In the genomic region with DNA sequence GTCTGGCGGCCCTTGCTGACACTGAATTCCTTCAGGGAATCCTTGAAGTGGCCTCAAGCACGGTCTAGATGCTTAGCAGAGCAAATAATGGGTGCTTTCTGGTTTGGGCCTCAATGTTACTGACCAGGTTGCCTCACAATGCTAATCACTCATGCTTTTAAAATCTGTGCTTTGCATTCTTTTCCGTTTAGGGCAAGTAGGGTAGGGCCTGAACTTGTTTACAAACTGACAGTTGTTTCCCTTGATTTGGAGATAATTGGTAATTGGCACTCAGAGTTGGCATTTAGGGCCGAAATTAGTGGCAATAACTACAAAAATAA, we compare ENCODE assay signal across 8 cellular contexts. TPM values are rescaled to one million over a fixed set of nuclear protein-coding genes. Genes with fewer than 3 reads are reported as not detected.
A peak's percentile ranks its signal among the peaks of the same experiment; 100 is the strongest.
DNase-seq lines count a peak whose midpoint lies in the region; ATAC-seq and TF ChIP-seq lines count a peak whose summit lies in the region.

No MANE protein-coding gene starts in this region.

- H3K9me3 ChIP-seq in IMR-90 (ENCODE audit: control insufficient read depth, insufficient read depth, low read length) = no peaks in the 10 kb centered on the region
- no peaks in the 10 kb centered on the region for H3K9me3 ChIP-seq in mucosa of rectum (ENCODE audit: control insufficient read depth in 2 of 2, low read length in 2 of 2)

- peaks cover 4% of the 10 kb centered on the region; the same call in 1 of the 2 replicates for H3K9me1 ChIP-seq in IMR-90 (ENCODE audit: insufficient read depth, low read length)

- H3K9ac ChIP-seq in IMR-90 (ENCODE audit: low read depth, low read length) (peak overlapping the region; percentile 87), mucosa of rectum (ENCODE audit: low read depth in 1 of 2, low read length in 2 of 2) (peak overlapping the region; percentile 79 to 95)

- H2BK15ac ChIP-seq in IMR-90 (ENCODE audit: low read depth, low read length) = no peak overlapping the region

- intact Hi-C loops in IMR-90 (cut with micrococcal nuclease) = no loop called here

- peak overlapping the region; percentile 92 for H3K4me3 ChIP-seq in IMR-90 (ENCODE audit: insufficient read depth, low read depth, low read length)
- peak overlapping the region; percentile 84 for H3K4me3 ChIP-seq in choroid plexus epithelial cell (ENCODE audit: low read depth, low read length)
- H3K4me3 ChIP-seq in mucosa of rectum (ENCODE audit: low read length in 2 of 2) = peak overlapping the region; percentile 74 to 92

- no peak overlapping the region for H2BK5ac ChIP-seq in IMR-90 (ENCODE audit: low read depth, low read length, poor library complexity, severe bottlenecking)

- H3K4ac ChIP-seq in IMR-90 (ENCODE audit: low read depth, low read length) = peak overlapping the region; percentile 42; the same call in 1 of the 2 replicates

- 0 out of 2 replicates have a peak overlapping the region, but pooled peaks have one; percentile 4 for H4K5ac ChIP-seq in IMR-90 (ENCODE audit: low read depth, low read length)

- CTCF ChIA-PET in IMR-90 (lab: Yijun Ruan, JAX) = no interaction called here

- H2AFZ ChIP-seq in IMR-90 (replicated peaks; ENCODE audit: low read length, poor library complexity) = peak overlapping the region; percentile 93

- dilution Hi-C loops in IMR-90 (cut with HindIII; ENCODE audit: low sequenced_read_pairs, unreplicated experiment) = no loop called here

- ATAC-seq in IMR-90 (ENCODE audit: low read depth) (peak; percentile 6), HG02840 (IDR thresholded peaks at IDR 0.05; ENCODE audit: low FRiP score, unreplicated experiment) (no peak), GM21529 (IDR thresholded peaks at IDR 0.05; ENCODE audit: unreplicated experiment) (no peak), HG02571 (IDR thresholded peaks at IDR 0.05; ENCODE audit: unreplicated experiment) (no peak), GM18861 (IDR thresholded peaks at IDR 0.05; ENCODE audit: unreplicated experiment) (no peak)

- no peak for DNase-seq in IMR-90
- peak; percentile 34 for DNase-seq in choroid plexus epithelial cell (ENCODE audit: low read depth)

- H3K79me1 ChIP-seq in IMR-90 (ENCODE audit: low read depth in 1 of 2, low read length in 2 of 2) = peaks cover 7 to 31% of the 10 kb centered on the region in 2 experiments

- no peaks in the 10 kb centered on the region; the same call in 1 of the 2 replicates for H3K27me3 ChIP-seq in IMR-90 (ENCODE audit: control insufficient read depth, insufficient read depth, low read length)
- no peaks in the 10 kb centered on the region for H3K27me3 ChIP-seq in mucosa of rectum (ENCODE audit: control insufficient read depth in 2 of 2, insufficient read depth in 2 of 2, low read length in 2 of 2)

- POLR2A ChIA-PET in IMR-90 (lab: Charles Lee; ENCODE audit: unreplicated experiment) = no interaction called here

- BruUV-seq in IMR-90 (replicated peaks; lab: Mats Ljungman, UMichigan) = no TSS peak

- H3K14ac ChIP-seq in IMR-90 (replicated peaks; ENCODE audit: low read depth, low read length) = peak overlapping the region; percentile 40; the same call in 1 of the 2 replicates

- TF ChIP-seq POLR2A in IMR-90 (IDR thresholded peaks at IDR 0.05; ENCODE audit: low read depth, low read length) = no peak

- H4K20me1 ChIP-seq in IMR-90 (ENCODE audit: insufficient read depth, low read length) = peaks cover 20% of the 10 kb centered on the region; the same call in 1 of the 2 replicates

- peak overlapping the region; percentile 47; the same call in 1 of the 2 replicates for H3K18ac ChIP-seq in IMR-90 (ENCODE audit: low read depth, low read length)

- H2AK9ac ChIP-seq in IMR-90 (replicated peaks; ENCODE audit: low read depth, low read length, poor library complexity) = peak overlapping the region; percentile 95

- H3K27ac ChIP-seq in 22Rv1 = peak overlapping the region; percentile 96
- H3K27ac ChIP-seq in IMR-90 (ENCODE audit: insufficient read depth, low read length) = peak overlapping the region; percentile 24; the same call in 1 of the 2 replicates
- H3K27ac ChIP-seq in mucosa of rectum (ENCODE audit: low read depth in 2 of 2, low read length in 2 of 2) = peak overlapping the region; percentile 84 to 89

- WGBS in IMR-90 (ENCODE audit: extremely low coverage in 2 of 2, insufficient read length in 1 of 2), 2 experiments = 0% methylated on average over 1 of the region's 4 CpGs; no CpG with 5 or more reads in 1 of the 2 experiments

- peak overlapping the region; percentile 91 for H3K23ac ChIP-seq in IMR-90 (ENCODE audit: low read depth, low read length)

- peak overlapping the region; percentile 95 for H3K4me2 ChIP-seq in IMR-90 (ENCODE audit: low read depth, low read length)

- in situ Hi-C loops in IMR-90 (cut with MboI; ENCODE audit: low sequenced_read_pairs) = no loop called here

- peaks cover 3% of the 10 kb centered on the region for H3K4me1 ChIP-seq in IMR-90 (ENCODE audit: control insufficient read depth, insufficient read depth, low read length)
- H3K4me1 ChIP-seq in mucosa of rectum (ENCODE audit: control insufficient read depth in 2 of 2, insufficient read depth in 2 of 2, low read length in 2 of 2) = peaks cover 8 to 10% of the 10 kb centered on the region in 2 donors

- H4K91ac ChIP-seq in IMR-90 (ENCODE audit: insufficient read depth, low read depth, low read length) = no peak overlapping the region

- H3K56ac ChIP-seq in IMR-90 (ENCODE audit: extremely low read depth, insufficient read depth, low read length) = no peak overlapping the region; the same call in 1 of the 2 replicates

- peaks cover 5% of the 10 kb centered on the region for H3K36me3 ChIP-seq in IMR-90 (ENCODE audit: control insufficient read depth, insufficient read depth, low read length)
- peaks cover 13 to 17% of the 10 kb centered on the region in 2 donors for H3K36me3 ChIP-seq in mucosa of rectum (ENCODE audit: control insufficient read depth in 2 of 2, insufficient read depth in 2 of 2, low read length in 2 of 2)

- no peak overlapping the region for H2BK120ac ChIP-seq in IMR-90 (ENCODE audit: low read depth, low read length)

- H2BK20ac ChIP-seq in IMR-90 (ENCODE audit: low read depth, low read length) = no peak overlapping the region

- H4K8ac ChIP-seq in IMR-90 (ENCODE audit: low read depth in 2 of 2, low read length in 2 of 2) = peak overlapping the region in 1 of 2 experiments; percentile 40; a peak in 1 of 4 replicates

- no peak for TF ChIP-seq CTCF in 22Rv1 (IDR thresholded peaks at IDR 0.05)
- TF ChIP-seq CTCF in IMR-90 (conservative IDR thresholded peaks at IDR 0.05; ENCODE audit: low read depth, low read length) = no peak
- no peak for TF ChIP-seq CTCF in choroid plexus epithelial cell (conservative IDR thresholded peaks at IDR 0.05; ENCODE audit: low read depth, low read length)

- no peak for TF ChIP-seq RAD21 in IMR-90 (IDR thresholded peaks at IDR 0.05; ENCODE audit: low read length)

- no peak overlapping the region for H2AK5ac ChIP-seq in IMR-90 (ENCODE audit: low read depth, low read length)

TF ChIP-seq in IMR-90, 13 proteins besides CTCF, POLR2A, EP300 and RAD21:
- TF ChIP-seq RFX5 (IDR thresholded peaks at IDR 0.05; ENCODE audit: low read depth, low read length) (no peak), SMC3 (IDR thresholded peaks at IDR 0.05; ENCODE audit: low read depth, low read length) (no peak), CHD1 (IDR thresholded peaks at IDR 0.05; ENCODE audit: low read depth, low read length) (no peak), RCOR1 (IDR thresholded peaks at IDR 0.05; ENCODE audit: insufficient replicate concordance, low read length) (no peak)
- TF ChIP-seq, protein P1, sequence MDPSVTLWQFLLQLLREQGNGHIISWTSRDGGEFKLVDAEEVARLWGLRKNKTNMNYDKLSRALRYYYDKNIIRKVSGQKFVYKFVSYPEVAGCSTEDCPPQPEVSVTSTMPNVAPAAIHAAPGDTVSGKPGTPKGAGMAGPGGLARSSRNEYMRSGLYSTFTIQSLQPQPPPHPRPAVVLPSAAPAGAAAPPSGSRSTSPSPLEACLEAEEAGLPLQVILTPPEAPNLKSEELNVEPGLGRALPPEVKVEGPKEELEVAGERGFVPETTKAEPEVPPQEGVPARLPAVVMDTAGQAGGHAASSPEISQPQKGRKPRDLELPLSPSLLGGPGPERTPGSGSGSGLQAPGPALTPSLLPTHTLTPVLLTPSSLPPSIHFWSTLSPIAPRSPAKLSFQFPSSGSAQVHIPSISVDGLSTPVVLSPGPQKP (IDR thresholded peaks at IDR 0.05; ENCODE audit: borderline replicate concordance, low read depth, low read length) = no peak
- TF ChIP-seq, protein P2, sequence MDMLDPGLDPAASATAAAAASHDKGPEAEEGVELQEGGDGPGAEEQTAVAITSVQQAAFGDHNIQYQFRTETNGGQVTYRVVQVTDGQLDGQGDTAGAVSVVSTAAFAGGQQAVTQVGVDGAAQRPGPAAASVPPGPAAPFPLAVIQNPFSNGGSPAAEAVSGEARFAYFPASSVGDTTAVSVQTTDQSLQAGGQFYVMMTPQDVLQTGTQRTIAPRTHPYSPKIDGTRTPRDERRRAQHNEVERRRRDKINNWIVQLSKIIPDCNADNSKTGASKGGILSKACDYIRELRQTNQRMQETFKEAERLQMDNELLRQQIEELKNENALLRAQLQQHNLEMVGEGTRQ (IDR thresholded peaks at IDR 0.05; ENCODE audit: low read depth, low read length) = no peak

RNA-seq across cellular contexts. Expression of a gene that starts 1.4 kb away (rescaled TPM):
- 16.3 and 18.1 TPM in 2 replicates for total RNA-seq in IMR-90 (2012; rRNA removed)
- polyA plus RNA-seq in IMR-90 (2012; rRNA removed) = 8.1 and 9.0 TPM in 2 replicates
- 5.3 and 6.3 TPM in 2 replicates for polyA plus RNA-seq in IMR-90 (2012; cell fraction: cytosol; rRNA removed)
- polyA plus RNA-seq in IMR-90 (2012; cell fraction: nucleus; rRNA removed; ENCODE audit: low replicate concordance) = 8.3 and 19.1 TPM in 2 replicates

Comparison
In these comparisons a context has a peak if more than half of its experiments do, and no peak if none do; other contexts are left out.
1. H3K27ac ChIP-seq: peak in every context shown above with its lines; median percentile 96 in 22Rv1; 86 in mucosa of rectum; 24 in IMR-90.